In genomic region chr22:17642357-17642756, GRCh38 we compare ENCODE assay signal across 6 cellular contexts. TPM values are rescaled to one million over a fixed set of nuclear protein-coding genes. Genes with fewer than 3 reads are reported as not detected.
A peak's percentile ranks its signal among the peaks of the same experiment; 100 is the strongest.
DNase-seq lines count a peak whose midpoint lies in the region; ATAC-seq, FAIRE-seq and TF ChIP-seq lines count a peak whose summit lies in the region.
"Not testable (repeated sequence)": the region's sequence is repeated elsewhere in the genome, so short reads cannot be mapped to it uniquely, and the experiment has no call there.

No MANE protein-coding gene starts in this region.

- not testable (repeated sequence) for H3K4me2 ChIP-seq in A549

- H3K36me3 ChIP-seq in HEK293 (ENCODE audit: control insufficient read depth in 2 of 2, insufficient read depth in 1 of 2, low read length in 2 of 2); gastrocnemius medialis: not testable (repeated sequence)

- not testable (repeated sequence) for H3K9me3 ChIP-seq in A549; HEK293 (ENCODE audit: control insufficient read depth, insufficient read depth, low read depth, low read length); gastrocnemius medialis

- CTCF ChIA-PET in A549 (lab: Yijun Ruan, JAX) = not testable (repeated sequence)
- CTCF ChIA-PET in HEK293 (lab: Yijun Ruan, JAX) = interaction anchor here (0.6 to 1.1 kb wide), 2 partner anchors 50 to 79 kb away, joined by 3 read pairs; no protein-coding TSS in a partner anchor

- H3K4me1 Mint-ChIP-seq in activated T-cell treated with anti-CD3 and anti-CD28 coated beads, Interleukin-2, amount 50 U/mL, for 24 hours (ENCODE audit: low read depth) = peaks cover 30% of the 10 kb centered on the region
- H3K4me1 Mint-ChIP-seq in dendritic cell treated with granulocyte-macrophage colony-stimulating factor and Interleukin-4, amounts not matched to agents 40 ng/mL and 50 ng/mL, for 4 days (ENCODE audit: low read depth) = peaks cover 36% of the 10 kb centered on the region

- not testable (repeated sequence) for H3K27ac ChIP-seq in A549; HEK293 (ENCODE audit: extremely low read depth, low read depth, low read length)
- peak overlapping the region in 3 of 4 donors; percentile 29 to 92 (median 44) for H3K27ac ChIP-seq in gastrocnemius medialis

- in situ Hi-C loops in gastrocnemius medialis (cut with MboI; ENCODE audit: low sequenced_read_pairs in 4 of 4) = loop anchor here in 1 of 4 donors (25.0 kb wide), 1 partner anchor 480 kb away; the partner anchor contains the start of gene HDHD5

- not testable (repeated sequence) for TF ChIP-seq CTCF in A549 (IDR thresholded peaks at IDR 0.05); HEK293 (tag by site-specific recombination; IDR thresholded peaks at IDR 0.05); gastrocnemius medialis (IDR thresholded peaks at IDR 0.05 in 4 of 5, conservative IDR thresholded peaks at IDR 0.05 in 1 of 5)

- FAIRE-seq in A549 (lab: Jason Lieb, UNC) = not testable (repeated sequence)

- TF ChIP-seq RAD21 in A549 (conservative IDR thresholded peaks at IDR 0.05 in 1 of 2, IDR thresholded peaks at IDR 0.05 in 1 of 2) = not testable (repeated sequence)

- H3K27me3 ChIP-seq in gastrocnemius medialis = not testable (repeated sequence)

- H3K4me3 ChIP-seq in A549; HEK293 (ENCODE audit: low read depth, low read length); gastrocnemius medialis: not testable (repeated sequence)

- ATAC-seq in A549, SK-N-SH treated with all-trans-retinoic acid at 6 μM for 48 hours, gastrocnemius medialis: not testable (repeated sequence)

- peak overlapping the region; percentile 59 for H3K27ac Mint-ChIP-seq in activated T-cell treated with anti-CD3 and anti-CD28 coated beads, Interleukin-2, amount 50 U/mL, for 24 hours
- peak overlapping the region; percentile 46 for H3K27ac Mint-ChIP-seq in dendritic cell treated with granulocyte-macrophage colony-stimulating factor and Interleukin-4, amounts not matched to agents 40 ng/mL and 50 ng/mL, for 4 days

- DNase-seq in A549 (ENCODE audit: low read depth in 1 of 2, low spot score in 1 of 2); activated T-cell treated with anti-CD3 and anti-CD28 coated beads, Interleukin-2, amount 50 U/mL, for 24 hours; gastrocnemius medialis: not testable (repeated sequence)

- not testable (repeated sequence) for H3K9me3 Mint-ChIP-seq in activated T-cell treated with anti-CD3 and anti-CD28 coated beads, Interleukin-2, amount 50 U/mL, for 24 hours; dendritic cell treated with granulocyte-macrophage colony-stimulating factor and Interleukin-4, amounts not matched to agents 40 ng/mL and 50 ng/mL, for 4 days

- peaks cover 59% of the 10 kb centered on the region for H3K36me3 Mint-ChIP-seq in activated T-cell treated with anti-CD3 and anti-CD28 coated beads, Interleukin-2, amount 50 U/mL, for 24 hours (ENCODE audit: low read depth)
- peaks cover 38% of the 10 kb centered on the region for H3K36me3 Mint-ChIP-seq in dendritic cell treated with granulocyte-macrophage colony-stimulating factor and Interleukin-4, amounts not matched to agents 40 ng/mL and 50 ng/mL, for 4 days (ENCODE audit: low read depth)

- not testable (repeated sequence) for H3K4me3 Mint-ChIP-seq in activated T-cell treated with anti-CD3 and anti-CD28 coated beads, Interleukin-2, amount 50 U/mL, for 24 hours; dendritic cell treated with granulocyte-macrophage colony-stimulating factor and Interleukin-4, amounts not matched to agents 40 ng/mL and 50 ng/mL, for 4 days

- 99% methylated on average over 4 of the region's 4 CpGs for WGBS in A549 (ENCODE audit: missing lambda C conversion rate)

- TF ChIP-seq POLR2A in A549 (IDR thresholded peaks at IDR 0.05; ENCODE audit: low read length); gastrocnemius medialis (IDR thresholded peaks at IDR 0.05): not testable (repeated sequence)

- H3K4me1 ChIP-seq in A549 (peaks cover 15% of the 10 kb centered on the region; the same call in 2 of the 3 replicates), gastrocnemius medialis (peaks cover 20 to 29% of the 10 kb centered on the region in 2 donors)
- H3K4me1 ChIP-seq in HEK293 (ENCODE audit: control insufficient read depth, insufficient read depth, low read length) = not testable (repeated sequence)

- not testable (repeated sequence) for H3K27me3 Mint-ChIP-seq in activated T-cell treated with anti-CD3 and anti-CD28 coated beads, Interleukin-2, amount 50 U/mL, for 24 hours; dendritic cell treated with granulocyte-macrophage colony-stimulating factor and Interleukin-4, amounts not matched to agents 40 ng/mL and 50 ng/mL, for 4 days

- POLR2A ChIA-PET in A549 (lab: Yijun Ruan, JAX) (interaction anchor here (0.5 kb wide), 1 partner anchor 64 kb away, joined by 7 read pairs; no protein-coding TSS in a partner anchor), HEK293 (lab: Yijun Ruan, JAX) (interaction anchor here (0.7 kb wide), 1 partner anchor 423 kb away, joined by 3 read pairs; no protein-coding TSS in a partner anchor)

- not testable (repeated sequence) for TF ChIP-seq EP300 in A549 (IDR thresholded peaks at IDR 0.05)

- intact Hi-C loops in dendritic cell treated with granulocyte-macrophage colony-stimulating factor and Interleukin-4, amounts not matched to agents 40 ng/mL and 50 ng/mL, for 4 days (cut with micrococcal nuclease); gastrocnemius medialis (cut with DNase I; ENCODE audit: low total_unique reads): not testable (repeated sequence)

TF ChIP-seq in A549, 52 proteins besides CTCF, POLR2A, EP300 and RAD21:
- peak; percentile 51; the same call in 1 of the 2 replicates for TF ChIP-seq KDM1A (IDR thresholded peaks at IDR 0.05; ENCODE audit: low read depth)
TF ChIP-seq in A549: peak in this region for 1; not testable (repeated sequence) for 51.

TF ChIP-seq in HEK293, 187 proteins besides CTCF, POLR2A, EP300 and RAD21:
- 0 out of 2 replicates have a peak, but pooled peaks have one; percentile 47 for TF ChIP-seq ZNF580 (tag by site-specific recombination; IDR thresholded peaks at IDR 0.05)
- TF ChIP-seq ZNF146 (tag by site-specific recombination; IDR thresholded peaks at IDR 0.05) = peak; percentile 89
TF ChIP-seq in HEK293: peak in this region for 2; not testable (repeated sequence) for 185.

TF ChIP-seq in SK-N-SH treated with all-trans-retinoic acid at 6 μM for 48 hours, 23 proteins besides CTCF, POLR2A, EP300 and RAD21:
- TF ChIP-seq ZNF8 (CRISPR knock-in tag; IDR thresholded peaks at IDR 0.05) = peak; percentile 96

RNA-seq across cellular contexts. Expression of gene BCL2L13, which starts 3.8 kb away (rescaled TPM):
- polyA plus RNA-seq in A549 (2011; rRNA removed) (44.9 and 46.4 TPM in 2 replicates), A549 (2017; fragmentation: RNase III; extraction: RNeasy Plus Mini Kit Qiagen cat#74134 plus additional on column Dnase treatment) (32.9 to 38.3 TPM (median 36.9 TPM) in 3 replicates)
- polyA plus RNA-seq in A549 (2012; cell fraction: cytosol; rRNA removed) = 22.6 and 28.3 TPM in 2 replicates
- 13.3 and 17.2 TPM in 2 replicates for polyA plus RNA-seq in A549 (2012; cell fraction: nucleus; rRNA removed)
- 40.7 and 49.3 TPM in 2 replicates for polyA minus RNA-seq in A549 (2011; rRNA and poly(A)+ RNA removed)
- total RNA-seq in gastrocnemius medialis = 100 to 1,000 TPM; 162 to 310 (median 231) TPM

RNA-seq across cellular contexts. Expression of gene ATP6V1E1, which starts 13.8 kb away (rescaled TPM):
- 112 and 119 TPM in 2 replicates for polyA plus RNA-seq in A549 (2011; rRNA removed)
- polyA plus RNA-seq in A549 (2012; cell fraction: cytosol; rRNA removed) = 55.6 and 60.1 TPM in 2 replicates
- polyA plus RNA-seq in A549 (2012; cell fraction: nucleus; rRNA removed) = 26.2 and 49.3 TPM in 2 replicates
- polyA plus RNA-seq in A549 (2017; fragmentation: RNase III; extraction: RNeasy Plus Mini Kit Qiagen cat#74134 plus additional on column Dnase treatment) = 116 to 123 TPM (median 121 TPM) in 3 replicates
- 38.9 and 39.2 TPM in 2 replicates for polyA minus RNA-seq in A549 (2011; rRNA and poly(A)+ RNA removed)
- 100 to 1,000 TPM; 243 to 279 (median 250) TPM for total RNA-seq in gastrocnemius medialis
